ENCODE assay signal across 9 cellular contexts in genomic region chr17:17120294-17120693, GRCh38.
DNase-seq lines count a peak whose midpoint lies in the region; ATAC-seq, FAIRE-seq and TF ChIP-seq lines count a peak whose summit lies in the region.
"Had no signal": no experiment of that assay in that cellular context is flagged by ENCODE, and none has a peak within 500 bp of the region (broad histone marks: within the 10 kb centered on the region; RNA-seq: fewer than 3 reads in every experiment).

No MANE protein-coding gene starts in this region.

- BruUV-seq in IMR-90 (replicated peaks; lab: Mats Ljungman, UMichigan): no TSS peak

- H3K79me2 ChIP-seq in hepatocyte: peaks cover 98% of the 10 kb centered on the region

- H3K4me3 ChIP-seq in IMR-90 (ENCODE audit: insufficient read depth, low read depth, low read length): no peak overlapping the region
- H3K4me3 ChIP-seq in hepatocyte: no peak overlapping the region
- no peak overlapping the region for H3K4me3 ChIP-seq in subcutaneous abdominal adipose tissue (ENCODE audit: low read depth in 1 of 5, low read length in 5 of 5)

- peak; percentile 57 for ATAC-seq in IMR-90 (ENCODE audit: low read depth)
- no peak for ATAC-seq in activated naive CD8-positive, alpha-beta T cell treated with anti-CD3 and anti-CD28 coated beads, Interleukin-2, amount 10 ng/mL, durations not matched to agents 7 days and 5 days (ENCODE audit: low read depth)
- ATAC-seq in HG03565 (IDR thresholded peaks at IDR 0.05; ENCODE audit: unreplicated experiment): no peak

- H3K4me2 ChIP-seq in IMR-90 (ENCODE audit: low read depth, low read length) (no peak overlapping the region; the same call in 1 of the 2 replicates), hepatocyte (no peak overlapping the region)

- no peaks in the 10 kb centered on the region for H3K9me2 ChIP-seq in hepatocyte (replicated peaks; ENCODE audit: insufficient read depth)

- H3K9ac ChIP-seq in IMR-90 (ENCODE audit: low read depth, low read length) (no peak overlapping the region), subcutaneous abdominal adipose tissue (ENCODE audit: low read length in 5 of 5) (no peak overlapping the region)

- in situ Hi-C loops in IMR-90 (cut with MboI; ENCODE audit: low sequenced_read_pairs): no loop called here

- H2AK5ac ChIP-seq in IMR-90 (ENCODE audit: low read depth, low read length): peak overlapping the region; percentile 29; the same call in 1 of the 2 replicates

- no peak overlapping the region for H2BK120ac ChIP-seq in IMR-90 (ENCODE audit: low read depth, low read length)

- H3K4me1 Mint-ChIP-seq in activated naive CD8-positive, alpha-beta T cell treated with anti-CD3 and anti-CD28 coated beads, Interleukin-2, amount 10 ng/mL, durations not matched to agents 7 days and 5 days: peaks cover 60% of the 10 kb centered on the region

- CTCF ChIA-PET in IMR-90 (lab: Yijun Ruan, JAX): interaction anchor here (1.4 to 1.6 kb wide), 2 partner anchors 12 to 22 kb away, joined by 3 to 6 read pairs; no protein-coding TSS in a partner anchor

- DNase-seq in IMR-90: no peak
- no peak for DNase-seq in activated naive CD8-positive, alpha-beta T cell treated with anti-CD3 and anti-CD28 coated beads, Interleukin-2, amount 10 ng/mL, durations not matched to agents 7 days and 5 days
- DNase-seq in hepatocyte (ENCODE audit: low spot score): no peak
- DNase-seq in RCC 7860 (ENCODE audit: low spot score): no peak
- DNase-seq in activated gamma-delta T cell treated with Interleukin-2 at 50 U/mL for 16 hours: no peak
- DNase-seq: NCI-H2081 treated with DMSO at 0.1 percent for 48 hours had no signal

- H3K18ac ChIP-seq in IMR-90 (ENCODE audit: low read depth, low read length): no peak overlapping the region

- H3K27ac ChIP-seq in IMR-90 (ENCODE audit: insufficient read depth, low read length): peak overlapping the region; percentile 49; the same call in 1 of the 2 replicates
- H3K27ac ChIP-seq in hepatocyte: peak overlapping the region; percentile 60
- H3K27ac ChIP-seq in subcutaneous abdominal adipose tissue (ENCODE audit: low read depth, low read length): peak overlapping the region; percentile 18
- H3K27ac ChIP-seq: neutrophil had no signal

- H3K9me3 Mint-ChIP-seq in activated naive CD8-positive, alpha-beta T cell treated with anti-CD3 and anti-CD28 coated beads, Interleukin-2, amount 10 ng/mL, durations not matched to agents 7 days and 5 days: no peaks in the 10 kb centered on the region

- H3K56ac ChIP-seq in IMR-90 (ENCODE audit: extremely low read depth, insufficient read depth, low read length): no peak overlapping the region

- no peak overlapping the region for H2BK5ac ChIP-seq in IMR-90 (ENCODE audit: low read depth, low read length, poor library complexity, severe bottlenecking)

- no peak overlapping the region for H4K8ac ChIP-seq in IMR-90 (ENCODE audit: low read depth in 2 of 2, low read length in 2 of 2)

- H2BK15ac ChIP-seq in IMR-90 (ENCODE audit: low read depth, low read length): no peak overlapping the region

- no peak for TF ChIP-seq CTCF in IMR-90 (conservative IDR thresholded peaks at IDR 0.05; ENCODE audit: low read depth, low read length)
- no peak for TF ChIP-seq CTCF in hepatocyte (IDR thresholded peaks at IDR 0.05; ENCODE audit: poor library complexity)

- WGBS in IMR-90 (ENCODE audit: extremely low coverage in 2 of 2, insufficient read length in 1 of 2), 2 experiments: 0% methylated on average over 1 of the region's 4 CpGs; no CpG with 5 or more reads in 1 of the 2 experiments
- 75% methylated on average over 4 of the region's 4 CpGs for WGBS in hepatocyte (ENCODE audit: low lambda C conversion rate, missing lambda C conversion rate)

- H3K27me3 Mint-ChIP-seq in activated naive CD8-positive, alpha-beta T cell treated with anti-CD3 and anti-CD28 coated beads, Interleukin-2, amount 10 ng/mL, durations not matched to agents 7 days and 5 days: no peaks in the 10 kb centered on the region

- no peak for TF ChIP-seq RAD21 in IMR-90 (IDR thresholded peaks at IDR 0.05; ENCODE audit: low read length)

- peaks cover 3% of the 10 kb centered on the region for H3K36me3 Mint-ChIP-seq in activated naive CD8-positive, alpha-beta T cell treated with anti-CD3 and anti-CD28 coated beads, Interleukin-2, amount 10 ng/mL, durations not matched to agents 7 days and 5 days

- dilution Hi-C loops in IMR-90 (cut with HindIII; ENCODE audit: low sequenced_read_pairs, unreplicated experiment): no loop called here

- no peak overlapping the region for H3K14ac ChIP-seq in IMR-90 (replicated peaks; ENCODE audit: low read depth, low read length)

- peaks cover 31% of the 10 kb centered on the region for H3K4me1 ChIP-seq in IMR-90 (ENCODE audit: control insufficient read depth, insufficient read depth, low read length)
- H3K4me1 ChIP-seq in hepatocyte (ENCODE audit: insufficient read depth): peaks cover 21% of the 10 kb centered on the region
- peaks cover 14 to 52% (median 35%) of the 10 kb centered on the region in 5 donors for H3K4me1 ChIP-seq in subcutaneous abdominal adipose tissue (ENCODE audit: control insufficient read depth in 5 of 5, insufficient read depth in 5 of 5, low read length in 5 of 5)

- H3K23ac ChIP-seq in IMR-90 (ENCODE audit: low read depth, low read length): peak overlapping the region; percentile 8; the same call in 1 of the 2 replicates

- H2BK20ac ChIP-seq in IMR-90 (ENCODE audit: low read depth, low read length): no peak overlapping the region

- intact Hi-C loops in IMR-90 (cut with micrococcal nuclease): no loop called here

- H4K91ac ChIP-seq in IMR-90 (ENCODE audit: insufficient read depth, low read depth, low read length): no peak overlapping the region

- POLR2A ChIA-PET in IMR-90 (lab: Charles Lee; ENCODE audit: unreplicated experiment): no interaction called here
- POLR2A ChIA-PET in activated naive CD8-positive, alpha-beta T cell treated with anti-CD3 and anti-CD28 coated beads, Interleukin-2, amount 10 ng/mL, durations not matched to agents 7 days and 5 days (lab: Charles Lee): interaction anchor here (0.9 to 1.5 kb wide), 4 partner anchors 9 to 184 kb away, joined by 3 read pairs; partner anchors contain the start of gene FLCN

- no peak overlapping the region for H2AFZ ChIP-seq in IMR-90 (replicated peaks; ENCODE audit: low read length, poor library complexity)
- no peak overlapping the region for H2AFZ ChIP-seq in hepatocyte

- H3K27me3 ChIP-seq in IMR-90 (ENCODE audit: control insufficient read depth, insufficient read depth, low read length): no peaks in the 10 kb centered on the region
- no peaks in the 10 kb centered on the region for H3K27me3 ChIP-seq in hepatocyte
- H3K27me3 ChIP-seq in subcutaneous abdominal adipose tissue (ENCODE audit: control insufficient read depth in 5 of 5, insufficient read depth in 4 of 5, low read length in 5 of 5): no peaks in the 10 kb centered on the region
- H3K27me3 ChIP-seq: neutrophil had no signal

- peaks cover 56 to 94% of the 10 kb centered on the region in 2 experiments for H3K79me1 ChIP-seq in IMR-90 (ENCODE audit: low read depth in 1 of 2, low read length in 2 of 2)

- no peak overlapping the region for H2AK9ac ChIP-seq in IMR-90 (replicated peaks; ENCODE audit: low read depth, low read length, poor library complexity)

- H3K4ac ChIP-seq in IMR-90 (ENCODE audit: low read depth, low read length): peak overlapping the region; percentile 13; the same call in 1 of the 2 replicates

- H3K9me3 ChIP-seq in IMR-90 (ENCODE audit: control insufficient read depth, insufficient read depth, low read length) (no peaks in the 10 kb centered on the region), hepatocyte (ENCODE audit: low read depth) (no peaks in the 10 kb centered on the region), subcutaneous abdominal adipose tissue (ENCODE audit: control insufficient read depth in 5 of 5, low read length in 5 of 5) (no peaks in the 10 kb centered on the region)
- H3K9me3 ChIP-seq: neutrophil had no signal

- H3K4me3 Mint-ChIP-seq in activated naive CD8-positive, alpha-beta T cell treated with anti-CD3 and anti-CD28 coated beads, Interleukin-2, amount 10 ng/mL, durations not matched to agents 7 days and 5 days: no peak overlapping the region

- FAIRE-seq in RCC 7860 (lab: Jason Lieb, UNC): no peak

- H4K5ac ChIP-seq in IMR-90 (ENCODE audit: low read depth, low read length): no peak overlapping the region

- peaks cover 66% of the 10 kb centered on the region for H3K9me1 ChIP-seq in IMR-90 (ENCODE audit: insufficient read depth, low read length)

- no peaks in the 10 kb centered on the region for H3K36me3 ChIP-seq in IMR-90 (ENCODE audit: control insufficient read depth, insufficient read depth, low read length)
- H3K36me3 ChIP-seq in hepatocyte (replicated peaks; ENCODE audit: insufficient read depth, low read depth): no peaks in the 10 kb centered on the region
- H3K36me3 ChIP-seq in subcutaneous abdominal adipose tissue (ENCODE audit: control insufficient read depth in 5 of 5, insufficient read depth in 5 of 5, low read length in 5 of 5): peaks cover 0 to 3% (median 0%) of the 10 kb centered on the region in 5 donors
- H3K36me3 ChIP-seq: neutrophil had no signal

- H4K20me1 ChIP-seq in IMR-90 (ENCODE audit: insufficient read depth, low read length) (peaks cover 93% of the 10 kb centered on the region), hepatocyte (ENCODE audit: insufficient read depth, poor library complexity, severe bottlenecking) (peaks cover 88% of the 10 kb centered on the region)

- no peak for TF ChIP-seq POLR2A in IMR-90 (IDR thresholded peaks at IDR 0.05; ENCODE audit: low read depth, low read length)

- peak overlapping the region; percentile 89 for H3K27ac Mint-ChIP-seq in activated naive CD8-positive, alpha-beta T cell treated with anti-CD3 and anti-CD28 coated beads, Interleukin-2, amount 10 ng/mL, durations not matched to agents 7 days and 5 days

TF ChIP-seq in IMR-90, 13 proteins besides CTCF, POLR2A, EP300 and RAD21 (continues in another document):
- no peak for TF ChIP-seq MAFK (IDR thresholded peaks at IDR 0.05; ENCODE audit: low read depth, low read length)
- no peak for TF ChIP-seq CEBPB (IDR thresholded peaks at IDR 0.05; ENCODE audit: low read depth, low read length)
- TF ChIP-seq SMC3 (IDR thresholded peaks at IDR 0.05; ENCODE audit: low read depth, low read length): no peak
- no peak for TF ChIP-seq RCOR1 (IDR thresholded peaks at IDR 0.05; ENCODE audit: insufficient replicate concordance, low read length)
- no peak for TF ChIP-seq MAZ (IDR thresholded peaks at IDR 0.05; ENCODE audit: borderline replicate concordance, low read depth, low read length)
- TF ChIP-seq RFX5 (IDR thresholded peaks at IDR 0.05; ENCODE audit: low read depth, low read length): no peak
- TF ChIP-seq, protein P1, sequence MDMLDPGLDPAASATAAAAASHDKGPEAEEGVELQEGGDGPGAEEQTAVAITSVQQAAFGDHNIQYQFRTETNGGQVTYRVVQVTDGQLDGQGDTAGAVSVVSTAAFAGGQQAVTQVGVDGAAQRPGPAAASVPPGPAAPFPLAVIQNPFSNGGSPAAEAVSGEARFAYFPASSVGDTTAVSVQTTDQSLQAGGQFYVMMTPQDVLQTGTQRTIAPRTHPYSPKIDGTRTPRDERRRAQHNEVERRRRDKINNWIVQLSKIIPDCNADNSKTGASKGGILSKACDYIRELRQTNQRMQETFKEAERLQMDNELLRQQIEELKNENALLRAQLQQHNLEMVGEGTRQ (IDR thresholded peaks at IDR 0.05; ENCODE audit: low read depth, low read length): no peak
- TF ChIP-seq FOS (IDR thresholded peaks at IDR 0.05; ENCODE audit: low read depth, low read length): no peak
